8 cellular contexts compared by ENCODE assay signal in genomic region chr12:118850244-118850825, GRCh38.
DNase-seq lines count a peak whose midpoint lies in the region; TF ChIP-seq lines count a peak whose summit lies in the region.

No MANE protein-coding gene starts in this region.

- DNase-seq in cardiac muscle cell (ENCODE audit: low read depth in 1 of 2, low spot score in 1 of 2) (no peak), right atrium auricular region (ENCODE audit: low spot score) (no peak), NCI-H146 treated with DMSO at 0.1 percent for 48 hours (lab: John Stamatoyannopoulos, UW; ENCODE audit: unreplicated experiment) (peak; percentile 73), ecto neural progenitor cell (ENCODE audit: low spot score) (peak; percentile 67), NCI-H510A (lab: John Stamatoyannopoulos, UW) (no peak)
- peak; percentile 41 for DNase-seq in stimulated activated CD8-positive, alpha-beta memory T cell treated with anti-CD3 and anti-CD28 coated beads, Interleukin-4, amount 100 ng/mL, for 48 hours
- no peak for DNase-seq in activated effector memory CD4-positive, alpha-beta T cell treated with Interleukin-2 at 50 U/mL for 16 hours
- no peak for DNase-seq in effector memory CD4-positive, alpha-beta T cell

- H3K4me3 ChIP-seq in cardiac muscle cell, result no peak overlapping the region
- H3K4me3 ChIP-seq in right atrium auricular region, result no peak overlapping the region
- H3K4me3 ChIP-seq in effector memory CD4-positive, alpha-beta T cell (ENCODE audit: insufficient read depth, low read depth, low read length, poor library complexity, severe bottlenecking), result no peak overlapping the region

- peaks cover 7% of the 10 kb centered on the region for H3K27me3 ChIP-seq in cardiac muscle cell
- H3K27me3 ChIP-seq in right atrium auricular region, result no peaks in the 10 kb centered on the region
- no peaks in the 10 kb centered on the region for H3K27me3 ChIP-seq in effector memory CD4-positive, alpha-beta T cell (replicated peaks; ENCODE audit: control insufficient read depth, insufficient read depth, low read length, poor library complexity, severe bottlenecking)

- H3K4me1 ChIP-seq in cardiac muscle cell (ENCODE audit: low read depth) (no peaks in the 10 kb centered on the region), right atrium auricular region (no peaks in the 10 kb centered on the region)
- no peaks in the 10 kb centered on the region for H3K4me1 ChIP-seq in effector memory CD4-positive, alpha-beta T cell (ENCODE audit: control insufficient read depth, insufficient read depth, low read length, poor library complexity, severe bottlenecking)

- H3K36me3 ChIP-seq in cardiac muscle cell (no peaks in the 10 kb centered on the region), right atrium auricular region (no peaks in the 10 kb centered on the region)
- no peaks in the 10 kb centered on the region for H3K36me3 ChIP-seq in effector memory CD4-positive, alpha-beta T cell (ENCODE audit: control insufficient read depth, insufficient read depth, low read length)

- TF ChIP-seq CTCF in cardiac muscle cell (IDR thresholded peaks at IDR 0.05; ENCODE audit: low read depth, low read length) (peak; percentile 26), right atrium auricular region (IDR thresholded peaks at IDR 0.05) (peak in 1 of 2 donors; percentile 35)

- H3K27ac ChIP-seq in cardiac muscle cell (no peak overlapping the region), right atrium auricular region (no peak overlapping the region)
- no peak overlapping the region for H3K27ac ChIP-seq in effector memory CD4-positive, alpha-beta T cell (ENCODE audit: insufficient read depth, low read length, poor library complexity, severe bottlenecking)

- no peaks in the 10 kb centered on the region for H3K9me3 ChIP-seq in cardiac muscle cell (ENCODE audit: low read depth)
- H3K9me3 ChIP-seq in right atrium auricular region, result no peaks in the 10 kb centered on the region
- H3K9me3 ChIP-seq in effector memory CD4-positive, alpha-beta T cell (ENCODE audit: control insufficient read depth, low read length), result no peaks in the 10 kb centered on the region

Comparison
In these comparisons a context has a peak if more than half of its experiments do, and no peak if none do; other contexts are left out.
1. DNase-seq: peak in NCI-H146 treated with DMSO at 0.1 percent for 48 hours (single experiment), ecto neural progenitor cell (single experiment) and stimulated activated CD8-positive, alpha-beta memory T cell treated with anti-CD3 and anti-CD28 coated beads, Interleukin-4, amount 100 ng/mL, for 48 hours (single experiment); none in cardiac muscle cell (0 of 2), right atrium auricular region (single experiment), activated effector memory CD4-positive, alpha-beta T cell treated with Interleukin-2 at 50 U/mL for 16 hours (single experiment), effector memory CD4-positive, alpha-beta T cell (0 of 3) and NCI-H510A (single experiment).